8 cellular contexts compared by ENCODE assay signal in genomic region chr1:179129702-179130473, GRCh38. TPM values are rescaled to one million over a fixed set of nuclear protein-coding genes. Genes with fewer than 3 reads are reported as not detected.
DNase-seq lines count a peak whose midpoint lies in the region; ATAC-seq and TF ChIP-seq lines count a peak whose summit lies in the region.

No MANE protein-coding gene starts in this region.

- no peaks in the 10 kb centered on the region for H4K20me1 ChIP-seq in mammary epithelial cell (ENCODE audit: insufficient read depth, low read length)

- dilution Hi-C loops in mammary epithelial cell (cut with HindIII; ENCODE audit: low sequenced_read_pairs), result loop anchor here (5.0 kb wide), 1 partner anchor 47 kb away; no protein-coding TSS in a partner anchor

- BruUV-seq in mammary epithelial cell (replicated peaks; lab: Mats Ljungman, UMichigan), result no TSS peak

- no peaks in the 10 kb centered on the region for H3K9me3 ChIP-seq in RWPE2 (ENCODE audit: severe bottlenecking)
- H3K9me3 ChIP-seq in mammary epithelial cell (replicated peaks; ENCODE audit: insufficient read depth, low read length), result no peaks in the 10 kb centered on the region
- H3K9me3 ChIP-seq in mucosa of rectum (ENCODE audit: control insufficient read depth in 2 of 2, low read length in 2 of 2), result no peaks in the 10 kb centered on the region

- DNase-seq in AG10803 (ENCODE audit: low read depth) (no peak), RWPE2 (ENCODE audit: low spot score) (no peak), mammary epithelial cell (peak; percentile 42), GM03348 (ENCODE audit: low spot score) (no peak), NCI-H345 treated with DMSO at 0.1 percent for 48 hours (lab: John Stamatoyannopoulos, UW; ENCODE audit: unreplicated experiment) (no peak)

- 88% methylated on average over 7 of the region's 10 CpGs for WGBS in mammary epithelial cell (ENCODE audit: low coverage, missing lambda C conversion rate)

- TF ChIP-seq CTCF in AG10803 (conservative IDR thresholded peaks at IDR 0.05; ENCODE audit: low read length) (no peak), RWPE2 (IDR thresholded peaks at IDR 0.05; ENCODE audit: poor library complexity, severe bottlenecking) (no peak), mammary epithelial cell (conservative IDR thresholded peaks at IDR 0.05 in 1 of 2, IDR thresholded peaks at IDR 0.05 in 1 of 2; ENCODE audit: extremely low read depth in 1 of 2, insufficient read depth in 1 of 2, low read depth in 1 of 2, low read length in 2 of 2) (no peak)

- in situ Hi-C loops in mammary epithelial cell (cut with MboI; ENCODE audit: low sequenced_read_pairs in 2 of 2), result no loop called here

- ATAC-seq in GM19035 (IDR thresholded peaks at IDR 0.05; ENCODE audit: unreplicated experiment), result peak; percentile 98
- peak; percentile 96 for ATAC-seq in HG03103 (IDR thresholded peaks at IDR 0.05; ENCODE audit: low read depth, unreplicated experiment)
- ATAC-seq in RWPE2 (ENCODE audit: low read depth), result peak; percentile 22

- H3K27me3 ChIP-seq in RWPE2 (ENCODE audit: insufficient read depth, poor library complexity, severe bottlenecking) (no peaks in the 10 kb centered on the region), mammary epithelial cell (ENCODE audit: insufficient read depth, low read length) (no peaks in the 10 kb centered on the region), mucosa of rectum (ENCODE audit: control insufficient read depth in 2 of 2, insufficient read depth in 2 of 2, low read length in 2 of 2) (no peaks in the 10 kb centered on the region)

- no peak overlapping the region for H2AFZ ChIP-seq in mammary epithelial cell (ENCODE audit: low read depth, low read length)

- CTCF ChIA-PET in mammary epithelial cell (lab: Charles Lee; ENCODE audit: low non-redundant PET), result interaction anchor here (0.6 kb wide), 1 partner anchor 62 kb away, joined by 12 read pairs; no protein-coding TSS in a partner anchor

- H3K9ac ChIP-seq in mammary epithelial cell (ENCODE audit: insufficient read depth, low read length) (no peak overlapping the region), mucosa of rectum (ENCODE audit: low read depth in 1 of 2, low read length in 2 of 2) (peak overlapping the region in 1 of 2 donors; percentile 33)

- H3K36me3 ChIP-seq in RWPE2 (ENCODE audit: low read depth) (peaks cover 92% of the 10 kb centered on the region), mammary epithelial cell (ENCODE audit: insufficient read depth, low read length) (peaks cover 33% of the 10 kb centered on the region), mucosa of rectum (ENCODE audit: control insufficient read depth in 2 of 2, insufficient read depth in 2 of 2, low read length in 2 of 2) (peaks cover 2 to 5% of the 10 kb centered on the region in 2 donors)

- intact Hi-C loops in mammary epithelial cell (cut with micrococcal nuclease), result loop anchor here (1.0 kb wide), 1 partner anchor 13 kb away; no protein-coding TSS in a partner anchor

- peaks cover 86% of the 10 kb centered on the region for H3K79me2 ChIP-seq in mammary epithelial cell (ENCODE audit: insufficient read depth, low read length)

- H3K4me3 ChIP-seq in AG10803 (ENCODE audit: low read length), result peak overlapping the region; percentile 22; the same call in 1 of the 2 replicates
- H3K4me3 ChIP-seq in RWPE2 (ENCODE audit: severe bottlenecking), result no peak overlapping the region
- H3K4me3 ChIP-seq in mammary epithelial cell (replicated peaks in 1 of 3; ENCODE audit: insufficient read depth in 1 of 3, low read depth in 2 of 3, low read length in 3 of 3), result no peak overlapping the region
- peak overlapping the region; percentile 30 to 45 for H3K4me3 ChIP-seq in mucosa of rectum (ENCODE audit: low read length in 2 of 2)

- H3K4me1 ChIP-seq in RWPE2 (ENCODE audit: insufficient read depth, poor library complexity, severe bottlenecking) (peaks cover 55% of the 10 kb centered on the region), mammary epithelial cell (ENCODE audit: insufficient read depth, low read length) (peaks cover 39% of the 10 kb centered on the region), mucosa of rectum (ENCODE audit: control insufficient read depth in 2 of 2, insufficient read depth in 2 of 2, low read length in 2 of 2) (peaks cover 4 to 5% of the 10 kb centered on the region in 2 donors)

- peak overlapping the region; percentile 7 for H3K4me2 ChIP-seq in mammary epithelial cell (ENCODE audit: insufficient read depth, low read depth, low read length)

- H3K27ac ChIP-seq in RWPE2 (ENCODE audit: poor library complexity, severe bottlenecking) (peak overlapping the region; percentile 75), mammary epithelial cell (ENCODE audit: insufficient read depth, low read depth, low read length) (peak overlapping the region; percentile 11), mucosa of rectum (ENCODE audit: low read depth in 2 of 2, low read length in 2 of 2) (peak overlapping the region; percentile 33 to 52)

RNA-seq across cellular contexts. Expression of gene TOR3A, which starts 48.0 kb away (rescaled TPM):
- total RNA-seq in mammary epithelial cell, result 10 to 100 TPM; 33.5 to 38.0 TPM
- 34.9 TPM for polyA plus RNA-seq in mammary epithelial cell
- 96.3 TPM for polyA minus RNA-seq in mammary epithelial cell

Comparison
In these comparisons a context has a peak if more than half of its experiments do, and no peak if none do; other contexts are left out.
1. H3K4me3 ChIP-seq: peak in AG10803 (single experiment) and mucosa of rectum (2 of 2); none in RWPE2 (single experiment) and mammary epithelial cell (0 of 3).
2. ATAC-seq: peak in every context shown above with its lines; median percentile 98 in GM19035; 96 in HG03103; 22 in RWPE2.
3. H3K27ac ChIP-seq: peak in every context shown above with its lines; median percentile 75 in RWPE2; 42 in mucosa of rectum; 11 in mammary epithelial cell.